ENCODE assay signal across 9 cellular contexts in the genomic region with DNA sequence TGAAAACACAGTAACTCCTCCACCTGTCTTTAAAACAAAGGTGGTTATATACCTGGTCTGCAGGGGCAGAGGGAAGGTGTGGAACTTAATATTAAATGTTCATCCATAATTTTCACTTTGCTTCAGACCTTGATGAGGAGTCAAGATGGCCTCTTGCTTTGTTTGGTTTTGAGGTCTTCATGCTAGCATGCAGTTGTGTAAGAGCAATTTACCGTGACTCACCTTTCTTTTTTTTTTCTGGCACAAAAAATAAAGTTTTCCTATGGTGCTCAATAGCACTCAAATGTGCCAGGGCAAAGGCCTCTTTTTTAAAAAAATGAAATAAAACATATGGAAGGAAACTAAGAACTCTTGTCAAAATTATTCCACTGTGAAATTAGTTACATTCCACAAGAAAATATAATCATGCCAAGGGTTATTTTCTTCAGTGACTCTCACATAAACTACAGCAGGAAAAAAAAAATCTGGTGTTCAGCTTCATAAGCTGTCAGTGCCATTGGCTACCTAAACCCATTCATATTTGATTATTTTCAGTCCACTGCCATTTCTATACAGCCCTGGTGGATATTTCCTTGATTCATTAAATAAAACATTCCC.
DNase-seq lines count a peak whose midpoint lies in the region; ATAC-seq, FAIRE-seq and TF ChIP-seq lines count a peak whose summit lies in the region.
"Had no signal": no experiment of that assay in that cellular context is flagged by ENCODE, and none has a peak within 500 bp of the region (broad histone marks: within the 10 kb centered on the region; RNA-seq: fewer than 3 reads in every experiment).

No MANE protein-coding gene starts in this region.

- peak; percentile 7 for DNase-seq in Daoy (ENCODE audit: low read depth)
- DNase-seq in GM23248 = peak; percentile 72
- DNase-seq in fibroblast of lung (ENCODE audit: low read depth in 2 of 2) = peak; percentile 50 to 74
- DNase-seq in frontal cortex (ENCODE audit: low spot score in 2 of 2) = no peak
- no peak for DNase-seq in sciatic nerve (ENCODE audit: low spot score)
- DNase-seq in lower leg skin (ENCODE audit: low spot score in 2 of 2) = no peak
- DNase-seq in ovary = no peak
- DNase-seq: erythroblast had no signal

- H3K27me3 ChIP-seq in GM23248 (replicated peaks; ENCODE audit: insufficient read depth) = no peaks in the 10 kb centered on the region
- H3K27me3 ChIP-seq in fibroblast of lung (ENCODE audit: control insufficient read depth, insufficient read depth, low read length) = no peaks in the 10 kb centered on the region
- no peaks in the 10 kb centered on the region for H3K27me3 ChIP-seq in ovary

- no peaks in the 10 kb centered on the region for H3K9me2 ChIP-seq in GM23248 (ENCODE audit: insufficient read depth)

- H2AFZ ChIP-seq in GM23248 (0 out of 2 replicates have a peak overlapping the region, but pooled peaks have one; percentile 26), fibroblast of lung (ENCODE audit: low read length) (no peak overlapping the region)

- H3K9ac ChIP-seq in GM23248 (no peak overlapping the region), fibroblast of lung (ENCODE audit: insufficient read depth, low read length) (no peak overlapping the region)

- no peak for FAIRE-seq in frontal cortex (lab: Jason Lieb, UNC)

- peak; percentile 6 for ATAC-seq in HG03558 (IDR thresholded peaks at IDR 0.05; ENCODE audit: extremely low read depth, unreplicated experiment)
- no peak for ATAC-seq in sciatic nerve

- H3K4me2 ChIP-seq in GM23248 (ENCODE audit: unreplicated experiment) (no peak overlapping the region), fibroblast of lung (ENCODE audit: extremely low read depth, insufficient read depth, low read length) (no peak overlapping the region)

- H3K36me3 ChIP-seq in GM23248 (ENCODE audit: low read depth) = no peaks in the 10 kb centered on the region
- H3K36me3 ChIP-seq in fibroblast of lung (ENCODE audit: control insufficient read depth, insufficient read depth, low read length) = no peaks in the 10 kb centered on the region
- H3K36me3 ChIP-seq in ovary = no peaks in the 10 kb centered on the region

- TF ChIP-seq CTCF in fibroblast of lung (conservative IDR thresholded peaks at IDR 0.05 in 1 of 2, IDR thresholded peaks at IDR 0.05 in 1 of 2; ENCODE audit: low read depth in 1 of 2, low read length in 2 of 2) = no peak
- no peak for TF ChIP-seq CTCF in lower leg skin (IDR thresholded peaks at IDR 0.05)
- TF ChIP-seq CTCF in ovary (IDR thresholded peaks at IDR 0.05) = no peak

- H4K20me1 ChIP-seq in GM23248 (ENCODE audit: insufficient read depth) = no peaks in the 10 kb centered on the region
- H4K20me1 ChIP-seq in fibroblast of lung (ENCODE audit: control insufficient read depth, extremely low read depth, insufficient read depth, low read length) = no peaks in the 10 kb centered on the region

- H3F3A ChIP-seq in GM23248 (ENCODE audit: insufficient read depth) = peaks cover 18% of the 10 kb centered on the region; the same call in 1 of the 2 replicates

- in situ Hi-C loops in GM23248 (cut with MboI) = no loop called here

- no peak for TF ChIP-seq EP300 in ovary (IDR thresholded peaks at IDR 0.05)

- intact Hi-C loops in sciatic nerve (cut with DNase I) (no loop called here), lower leg skin (cut with DNase I; ENCODE audit: low total_unique reads) (no loop called here), ovary (cut with DNase I) (no loop called here)

- H3K27ac ChIP-seq in GM23248 = no peak overlapping the region; the same call in 1 of the 2 replicates
- no peak overlapping the region for H3K27ac ChIP-seq in fibroblast of lung (ENCODE audit: insufficient read depth, low read length)
- no peak overlapping the region for H3K27ac ChIP-seq in ovary

- H3K4me3 ChIP-seq in GM23248 (no peak overlapping the region), fibroblast of lung (replicated peaks in 1 of 4; ENCODE audit: control extremely low read depth in 1 of 4, insufficient read depth in 1 of 4, low read depth in 3 of 4, low read length in 4 of 4) (no peak overlapping the region), lower leg skin (ENCODE audit: low read depth, poor library complexity, severe bottlenecking) (no peak overlapping the region), ovary (no peak overlapping the region)

- H3K9me3 ChIP-seq in GM23248 (ENCODE audit: low read depth) (no peaks in the 10 kb centered on the region), fibroblast of lung (ENCODE audit: control insufficient read depth, insufficient read depth, low read depth, low read length) (no peaks in the 10 kb centered on the region), ovary (no peaks in the 10 kb centered on the region)

- TF ChIP-seq POLR2A in lower leg skin (IDR thresholded peaks at IDR 0.05) = no peak
- TF ChIP-seq POLR2A in ovary (IDR thresholded peaks at IDR 0.05) = no peak

- H3K4me1 ChIP-seq in GM23248 (ENCODE audit: insufficient read depth) (peaks cover 29% of the 10 kb centered on the region), fibroblast of lung (ENCODE audit: control insufficient read depth, extremely low read depth, insufficient read depth, low read length) (no peaks in the 10 kb centered on the region), ovary (ENCODE audit: insufficient read depth) (no peaks in the 10 kb centered on the region)

- no peaks in the 10 kb centered on the region for H3K79me2 ChIP-seq in GM23248 (ENCODE audit: insufficient read depth)
- no peaks in the 10 kb centered on the region for H3K79me2 ChIP-seq in fibroblast of lung (ENCODE audit: control insufficient read depth, insufficient read depth, low read length)

- 76 to 80% methylated on average over 1 of the region's 1 CpG for WGBS in GM23248 (ENCODE audit: low coverage in 1 of 2, low lambda C conversion rate in 2 of 2, missing lambda C conversion rate in 2 of 2), 2 experiments
- WGBS in lower leg skin, 2 donors = 31 to 43% methylated on average over 1 of the region's 1 CpG
- WGBS in ovary, 3 donors = 13 to 27% (median 15%) methylated on average over 1 of the region's 1 CpG

Comparison
In these comparisons a context has a peak if more than half of its experiments do, and no peak if none do; other contexts are left out.
1. DNase-seq: peak in Daoy (single experiment), GM23248 (single experiment) and fibroblast of lung (2 of 2); none in frontal cortex (0 of 2), sciatic nerve (single experiment), lower leg skin (0 of 2) and ovary (0 of 5).